In the genomic region with DNA sequence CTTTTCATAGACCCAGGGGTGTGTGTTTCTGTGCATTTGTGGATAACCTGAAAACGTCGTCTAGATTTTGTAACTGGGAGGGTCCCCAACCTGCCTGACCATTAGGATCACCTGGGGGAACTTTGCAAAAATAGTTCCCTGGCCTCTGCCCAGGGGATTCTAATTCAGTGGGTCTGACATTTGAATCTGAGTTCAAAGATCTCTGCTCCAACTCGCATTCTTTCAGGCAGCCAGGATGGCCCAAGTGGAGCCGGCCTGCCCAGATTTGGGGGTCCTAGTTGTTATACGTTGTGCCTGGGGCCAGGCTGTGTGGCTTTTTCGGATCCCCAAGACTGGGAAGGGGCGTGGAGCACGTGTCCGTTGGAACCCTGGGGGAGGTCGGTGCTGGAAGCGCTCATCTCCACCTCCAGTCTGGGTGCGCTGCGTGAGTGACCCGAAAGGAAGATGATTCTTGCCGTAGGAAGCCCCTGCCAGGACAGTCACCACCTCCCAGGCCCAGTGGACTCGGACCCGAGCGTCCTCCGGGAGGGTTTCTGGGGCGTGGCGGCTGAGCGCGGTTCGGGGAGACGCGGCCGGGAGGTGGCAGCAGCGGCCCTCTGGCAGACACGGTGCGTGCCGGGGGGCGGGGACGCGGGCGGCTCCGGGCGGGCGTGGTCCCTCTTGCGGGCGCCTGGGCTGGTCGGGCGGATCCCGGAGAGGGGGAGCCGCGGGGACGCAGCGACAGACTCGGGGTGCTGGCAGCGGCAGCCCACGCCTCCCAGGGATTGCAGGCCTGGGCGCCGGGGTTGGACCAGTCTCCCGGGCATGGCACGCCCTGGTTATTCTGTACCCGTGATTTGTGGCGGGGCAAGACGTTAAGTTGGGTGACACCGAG, we compare ENCODE assay signal across 8 cellular contexts. TPM values are rescaled to one million over a fixed set of nuclear protein-coding genes. Genes with fewer than 3 reads are reported as not detected.
DNase-seq lines count a peak whose midpoint lies in the region; ATAC-seq and TF ChIP-seq lines count a peak whose summit lies in the region.

No MANE protein-coding gene starts in this region.

- peaks cover 0 to 21% (median 11%) of the 10 kb centered on the region in 4 donors for H3K4me1 Mint-ChIP-seq in CD4-positive, CD25-positive, alpha-beta regulatory T cell
- H3K4me1 Mint-ChIP-seq in activated T-cell treated with anti-CD3 and anti-CD28 coated beads, Interleukin-2, amount 50 U/mL, for 72 hours (ENCODE audit: low read depth), result peaks cover 14% of the 10 kb centered on the region
- peaks cover 4 to 16% (median 10%) of the 10 kb centered on the region in 3 donors for H3K4me1 Mint-ChIP-seq in naive B cell
- peaks cover 11% of the 10 kb centered on the region for H3K4me1 Mint-ChIP-seq in stimulated activated memory B cell treated with anti-CD40 and anti-IgM and Interleukin-4, amounts not matched to agents 10 μg/mL and 1 μg/mL and 100 μg/mL, for 72 hours

- peak overlapping the region; percentile 16 to 91 (median 78) for H3K4me3 Mint-ChIP-seq in CD4-positive, CD25-positive, alpha-beta regulatory T cell
- H3K4me3 Mint-ChIP-seq in activated T-cell treated with anti-CD3 and anti-CD28 coated beads, Interleukin-2, amount 50 U/mL, for 72 hours, result peak overlapping the region; percentile 80 to 84
- H3K4me3 Mint-ChIP-seq in naive B cell, result peak overlapping the region; percentile 71 to 90 (median 83)
- peak overlapping the region; percentile 75 for H3K4me3 Mint-ChIP-seq in stimulated activated memory B cell treated with anti-CD40 and anti-IgM and Interleukin-4, amounts not matched to agents 10 μg/mL and 1 μg/mL and 100 μg/mL, for 72 hours

- TF ChIP-seq CTCF in OCI-LY7 (conservative IDR thresholded peaks at IDR 0.05; ENCODE audit: low read length), result peak; percentile 83

- no peaks in the 10 kb centered on the region for H3K27me3 Mint-ChIP-seq in CD4-positive, CD25-positive, alpha-beta regulatory T cell
- no peaks in the 10 kb centered on the region for H3K27me3 Mint-ChIP-seq in activated T-cell treated with anti-CD3 and anti-CD28 coated beads, Interleukin-2, amount 50 U/mL, for 72 hours (ENCODE audit: low read depth)
- H3K27me3 Mint-ChIP-seq in naive B cell, result peaks cover 0 to 7% (median 5%) of the 10 kb centered on the region in 3 donors
- peaks cover 9% of the 10 kb centered on the region for H3K27me3 Mint-ChIP-seq in stimulated activated memory B cell treated with anti-CD40 and anti-IgM and Interleukin-4, amounts not matched to agents 10 μg/mL and 1 μg/mL and 100 μg/mL, for 72 hours

- no peaks in the 10 kb centered on the region for H3K9me3 Mint-ChIP-seq in CD4-positive, CD25-positive, alpha-beta regulatory T cell
- H3K9me3 Mint-ChIP-seq in activated T-cell treated with anti-CD3 and anti-CD28 coated beads, Interleukin-2, amount 50 U/mL, for 72 hours, result no peaks in the 10 kb centered on the region
- H3K9me3 Mint-ChIP-seq in naive B cell, result peaks cover 0 to 2% (median 0%) of the 10 kb centered on the region in 7 donors
- H3K9me3 Mint-ChIP-seq in stimulated activated memory B cell treated with anti-CD40 and anti-IgM and Interleukin-4, amounts not matched to agents 10 μg/mL and 1 μg/mL and 100 μg/mL, for 72 hours, result no peaks in the 10 kb centered on the region

- DNase-seq in CD4-positive, CD25-positive, alpha-beta regulatory T cell, result peak; percentile 75 to 86 (median 82)
- DNase-seq in OCI-LY7 (ENCODE audit: low spot score), result peak; percentile 64
- peak; percentile 89 for DNase-seq in activated T-cell treated with anti-CD3 and anti-CD28 coated beads, Interleukin-2, amount 50 U/mL, for 72 hours
- peak; percentile 51 for DNase-seq in fibroblast of gingiva (ENCODE audit: low read depth)
- DNase-seq in naive B cell, result peak; percentile 84

- POLR2A ChIA-PET in OCI-LY7 (lab: Charles Lee), result no interaction called here

- H3K36me3 ChIP-seq in CD4-positive, CD25-positive, alpha-beta regulatory T cell (ENCODE audit: control insufficient read depth, insufficient read depth, low read length), result no peaks in the 10 kb centered on the region
- no peaks in the 10 kb centered on the region for H3K36me3 ChIP-seq in OCI-LY7 (ENCODE audit: insufficient read depth, low read length)

- H3K4me1 ChIP-seq in CD4-positive, CD25-positive, alpha-beta regulatory T cell (ENCODE audit: control insufficient read depth, insufficient read depth, low read length, poor library complexity, severe bottlenecking), result peaks cover 10% of the 10 kb centered on the region
- H3K4me1 ChIP-seq in OCI-LY7 (ENCODE audit: insufficient read depth, low read length, poor library complexity, severe bottlenecking), result peaks cover 5% of the 10 kb centered on the region

- peak; percentile 96 to 98 for ATAC-seq in CD4-positive, CD25-positive, alpha-beta regulatory T cell (ENCODE audit: low read depth in 2 of 2)
- ATAC-seq in GM19372 (IDR thresholded peaks at IDR 0.05; ENCODE audit: low read depth, unreplicated experiment) (peak; percentile 98), HG03460 (IDR thresholded peaks at IDR 0.05; ENCODE audit: unreplicated experiment) (peak; percentile 89), naive B cell (ENCODE audit: low read depth in 2 of 2) (peak; percentile 94 to 96)
- peak; percentile 96 to 97 for ATAC-seq in activated T-cell treated with anti-CD3 and anti-CD28 coated beads, Interleukin-2, amount 50 U/mL, for 72 hours (replicated peaks in 1 of 2)
- ATAC-seq in stimulated activated memory B cell treated with anti-CD40 and anti-IgM and Interleukin-4, amounts not matched to agents 10 μg/mL and 1 μg/mL and 100 μg/mL, for 72 hours, result peak; percentile 97

- no peaks in the 10 kb centered on the region for H3K9me2 ChIP-seq in OCI-LY7 (ENCODE audit: insufficient read depth, low read length)

- intact Hi-C loops in OCI-LY7 (cut with micrococcal nuclease; ENCODE audit: unreplicated experiment), result loop anchor here (1.0 to 10.0 kb wide), 4 partner anchors 265 to 995 kb away; no protein-coding TSS in a partner anchor

- peak overlapping the region; percentile 73 for H2AFZ ChIP-seq in OCI-LY7 (ENCODE audit: low read length)

- peak overlapping the region; percentile 71 for H3K4me2 ChIP-seq in OCI-LY7 (ENCODE audit: low read length)

- peak overlapping the region in 1 of 3 donors; percentile 73 for H3K27ac Mint-ChIP-seq in CD4-positive, CD25-positive, alpha-beta regulatory T cell
- no peak overlapping the region for H3K27ac Mint-ChIP-seq in activated T-cell treated with anti-CD3 and anti-CD28 coated beads, Interleukin-2, amount 50 U/mL, for 72 hours
- peak overlapping the region in 5 of 6 donors; percentile 22 to 78 (median 74) for H3K27ac Mint-ChIP-seq in naive B cell
- peak overlapping the region; percentile 76 for H3K27ac Mint-ChIP-seq in stimulated activated memory B cell treated with anti-CD40 and anti-IgM and Interleukin-4, amounts not matched to agents 10 μg/mL and 1 μg/mL and 100 μg/mL, for 72 hours

- H3K27me3 ChIP-seq in CD4-positive, CD25-positive, alpha-beta regulatory T cell (ENCODE audit: control insufficient read depth, insufficient read depth, low read length), result no peaks in the 10 kb centered on the region

- H3K9me3 ChIP-seq in CD4-positive, CD25-positive, alpha-beta regulatory T cell (ENCODE audit: control insufficient read depth in 2 of 2, low read length in 2 of 2), result no peaks in the 10 kb centered on the region
- H3K9me3 ChIP-seq in OCI-LY7 (ENCODE audit: low read length), result no peaks in the 10 kb centered on the region

- H4K20me1 ChIP-seq in OCI-LY7 (ENCODE audit: insufficient read depth, low read length), result no peaks in the 10 kb centered on the region

- CTCF ChIA-PET in OCI-LY7 (lab: Charles Lee; ENCODE audit: unreplicated experiment), result no interaction called here

- no peak overlapping the region for H3K27ac ChIP-seq in CD4-positive, CD25-positive, alpha-beta regulatory T cell (ENCODE audit: insufficient read depth, low read length, poor library complexity, severe bottlenecking)
- no peak overlapping the region for H3K27ac ChIP-seq in OCI-LY7 (ENCODE audit: low read depth, low read length, poor library complexity, severe bottlenecking)

- H3K4me3 ChIP-seq in CD4-positive, CD25-positive, alpha-beta regulatory T cell (ENCODE audit: low read depth, low read length), result peak overlapping the region; percentile 62
- peak overlapping the region; percentile 49 for H3K4me3 ChIP-seq in OCI-LY7 (ENCODE audit: low read depth, low read length, poor library complexity, severe bottlenecking)

- peaks cover 8% of the 10 kb centered on the region for H3K36me3 Mint-ChIP-seq in CD4-positive, CD25-positive, alpha-beta regulatory T cell
- H3K36me3 Mint-ChIP-seq in activated T-cell treated with anti-CD3 and anti-CD28 coated beads, Interleukin-2, amount 50 U/mL, for 72 hours (ENCODE audit: insufficient read depth in 2 of 2), result peaks cover 0 to 4% of the 10 kb centered on the region in 2 donors
- peaks cover 4 to 5% of the 10 kb centered on the region in 2 donors for H3K36me3 Mint-ChIP-seq in naive B cell
- no peaks in the 10 kb centered on the region for H3K36me3 Mint-ChIP-seq in stimulated activated memory B cell treated with anti-CD40 and anti-IgM and Interleukin-4, amounts not matched to agents 10 μg/mL and 1 μg/mL and 100 μg/mL, for 72 hours

- no TSS peak for BruUV-seq in OCI-LY7 (replicated peaks; lab: Mats Ljungman, UMichigan)

- H3K79me2 ChIP-seq in OCI-LY7 (ENCODE audit: insufficient read depth, low read depth, low read length), result no peaks in the 10 kb centered on the region

RNA-seq across cellular contexts. Expression of a gene that starts 29.2 kb away (rescaled TPM):
- not detected for total RNA-seq in CD4-positive, CD25-positive, alpha-beta regulatory T cell
- not detected for polyA plus RNA-seq in CD4-positive, CD25-positive, alpha-beta regulatory T cell
- total RNA-seq in OCI-LY7 (2014; rRNA removed; shearing (Covaris generic)), result not detected in 2 replicates
- total RNA-seq in OCI-LY7 (2022), result not detected in 2 replicates
- not detected for total RNA-seq in activated T-cell treated with anti-CD3 and anti-CD28 coated beads, Interleukin-2, amount 50 U/mL, for 72 hours
- polyA plus RNA-seq in naive B cell (ENCODE audit: low read depth in 6 of 6), result under 1 TPM in 1 of 6 donors, not detected in 5; 0.98 TPM
